Comparison of ENCODE assay signal across 9 cellular contexts in the genomic region with DNA sequence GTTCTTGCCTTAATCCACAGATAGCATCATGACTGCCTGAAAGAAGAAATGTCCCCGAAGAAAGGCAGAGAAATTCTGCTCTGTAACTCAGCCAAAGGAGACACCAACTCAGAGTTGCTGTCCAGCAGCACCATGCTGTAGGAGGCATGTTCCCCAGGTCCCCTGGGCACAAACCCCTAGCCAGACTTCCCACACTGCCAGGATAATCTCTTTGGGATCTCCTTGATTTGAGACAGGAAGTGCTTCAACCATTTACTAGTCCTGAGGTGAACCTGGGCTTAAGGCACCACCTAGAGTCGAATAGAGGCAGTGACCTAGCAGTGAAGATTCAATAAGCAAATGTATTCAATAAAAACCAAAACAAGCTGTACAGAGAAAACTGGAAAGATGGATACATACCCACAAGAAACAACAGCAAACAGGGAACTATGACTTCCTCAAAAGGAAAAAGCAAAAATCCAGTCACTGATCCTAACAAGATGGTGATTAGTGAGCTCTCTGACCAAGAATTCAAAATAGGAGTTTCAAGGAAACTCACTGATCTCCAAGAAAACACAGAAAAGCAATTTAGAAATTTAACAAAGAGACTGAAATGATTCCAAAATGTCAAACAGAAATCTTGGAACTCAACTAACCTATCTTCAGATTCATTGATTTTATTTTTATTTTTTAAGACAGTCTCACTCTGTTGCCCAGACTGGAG. TPM values are rescaled to one million over a fixed set of nuclear protein-coding genes. Genes with fewer than 3 reads are reported as not detected.
DNase-seq lines count a peak whose midpoint lies in the region; ATAC-seq, FAIRE-seq and TF ChIP-seq lines count a peak whose summit lies in the region.
"Had no signal": no experiment of that assay in that cellular context is flagged by ENCODE, and none has a peak within 500 bp of the region (broad histone marks: within the 10 kb centered on the region; RNA-seq: fewer than 3 reads in every experiment).

No MANE protein-coding gene starts in this region.

- FAIRE-seq in D721Med (lab: Jason Lieb, UNC): peak; percentile 74

- POLR2A ChIA-PET in activated naive CD8-positive, alpha-beta T cell treated with anti-CD3 and anti-CD28 coated beads, Interleukin-2, amount 10 ng/mL, durations not matched to agents 7 days and 5 days (lab: Charles Lee): interaction anchor here (0.9 kb wide), 1 partner anchor 51 kb away, joined by 5 read pairs; no protein-coding TSS in a partner anchor

- H3K27ac ChIP-seq in HL-60 (replicated peaks) (no peak overlapping the region), Peyer's patch (peak overlapping the region in 1 of 4 donors; percentile 10), lung (ENCODE audit: low read depth in 1 of 2, low read length in 1 of 2) (no peak overlapping the region)

- 39 to 45% methylated on average over 2 of the region's 2 CpGs for WGBS in lung, 2 donors

- no peak for TF ChIP-seq POLR2A in Peyer's patch (IDR thresholded peaks at IDR 0.05)

- H3K27me3 Mint-ChIP-seq in activated naive CD8-positive, alpha-beta T cell treated with anti-CD3 and anti-CD28 coated beads, Interleukin-2, amount 10 ng/mL, durations not matched to agents 7 days and 5 days: peaks cover 8% of the 10 kb centered on the region

- TF ChIP-seq CTCF in D721Med (IDR thresholded peaks at IDR 0.05; ENCODE audit: insufficient read depth, missing control alignments) (peak; percentile 64), HL-60 (IDR thresholded peaks at IDR 0.05; ENCODE audit: insufficient read depth, low read length) (peak; percentile 18), Peyer's patch (IDR thresholded peaks at IDR 0.05) (peak; percentile 7 to 59 (median 44)), lung (IDR thresholded peaks at IDR 0.05; ENCODE audit: control extremely low read depth, extremely low read depth) (peak; percentile 15)

- H3K4me3 ChIP-seq in HL-60 (replicated peaks; ENCODE audit: insufficient read depth, low read length) (no peak overlapping the region), Peyer's patch (no peak overlapping the region), lung (no peak overlapping the region)

- no peak overlapping the region for H3K4me3 Mint-ChIP-seq in activated naive CD8-positive, alpha-beta T cell treated with anti-CD3 and anti-CD28 coated beads, Interleukin-2, amount 10 ng/mL, durations not matched to agents 7 days and 5 days

- no peaks in the 10 kb centered on the region for H3K9me3 Mint-ChIP-seq in activated naive CD8-positive, alpha-beta T cell treated with anti-CD3 and anti-CD28 coated beads, Interleukin-2, amount 10 ng/mL, durations not matched to agents 7 days and 5 days

- no peaks in the 10 kb centered on the region for H3K4me1 ChIP-seq in Peyer's patch
- no peaks in the 10 kb centered on the region for H3K4me1 ChIP-seq in lung (ENCODE audit: control insufficient read depth in 2 of 2, insufficient read depth in 2 of 2, low read length in 2 of 2)

- peaks cover 4% of the 10 kb centered on the region for H3K27me3 ChIP-seq in HL-60 (ENCODE audit: insufficient read depth, poor library complexity, severe bottlenecking)
- H3K27me3 ChIP-seq in Peyer's patch: no peaks in the 10 kb centered on the region
- H3K27me3 ChIP-seq in lung (ENCODE audit: control insufficient read depth, insufficient read depth): peaks cover 4% of the 10 kb centered on the region

- no peaks in the 10 kb centered on the region for H3K36me3 Mint-ChIP-seq in activated naive CD8-positive, alpha-beta T cell treated with anti-CD3 and anti-CD28 coated beads, Interleukin-2, amount 10 ng/mL, durations not matched to agents 7 days and 5 days

- H3K36me3 ChIP-seq in Peyer's patch: no peaks in the 10 kb centered on the region
- H3K36me3 ChIP-seq in lung (ENCODE audit: control insufficient read depth in 2 of 2, insufficient read depth in 2 of 2, low read length in 2 of 2): no peaks in the 10 kb centered on the region

- ATAC-seq in activated naive CD8-positive, alpha-beta T cell treated with anti-CD3 and anti-CD28 coated beads, Interleukin-2, amount 10 ng/mL, durations not matched to agents 7 days and 5 days (ENCODE audit: low read depth): peak; percentile 79
- no peak for ATAC-seq in lung (ENCODE audit: insufficient read depth, low FRiP score)
- ATAC-seq in HG02852 (IDR thresholded peaks at IDR 0.05; ENCODE audit: unreplicated experiment): no peak
- no peak for ATAC-seq in HG02885 (IDR thresholded peaks at IDR 0.05; ENCODE audit: poor library complexity, unreplicated experiment)

- DNase-seq in D721Med (ENCODE audit: insufficient read length, low spot score): no peak
- peak in 1 of 2 experiments; percentile 41 for DNase-seq in HL-60 (ENCODE audit: low read depth in 1 of 2, low spot score in 1 of 2)
- no peak for DNase-seq in Peyer's patch
- DNase-seq in activated naive CD8-positive, alpha-beta T cell treated with anti-CD3 and anti-CD28 coated beads, Interleukin-2, amount 10 ng/mL, durations not matched to agents 7 days and 5 days: no peak
- DNase-seq in lung (ENCODE audit: low spot score): no peak
- DNase-seq in hepatic stellate cell (ENCODE audit: low spot score): no peak

- peaks cover 19% of the 10 kb centered on the region for H3K4me1 Mint-ChIP-seq in activated naive CD8-positive, alpha-beta T cell treated with anti-CD3 and anti-CD28 coated beads, Interleukin-2, amount 10 ng/mL, durations not matched to agents 7 days and 5 days

- H3K9me3 ChIP-seq in Peyer's patch: no peaks in the 10 kb centered on the region
- H3K9me3 ChIP-seq in lung (ENCODE audit: control insufficient read depth in 2 of 2, insufficient read depth in 1 of 2, low read length in 1 of 2): peaks cover 0 to 1% of the 10 kb centered on the region in 2 donors

- no peak overlapping the region for H3K27ac Mint-ChIP-seq in activated naive CD8-positive, alpha-beta T cell treated with anti-CD3 and anti-CD28 coated beads, Interleukin-2, amount 10 ng/mL, durations not matched to agents 7 days and 5 days

RNA-seq across cellular contexts. Expression of a gene that starts 5.7 kb away (rescaled TPM):
- total RNA-seq in Peyer's patch: not detected
- total RNA-seq in activated naive CD8-positive, alpha-beta T cell treated with anti-CD3 and anti-CD28 coated beads, Interleukin-2, amount 10 ng/mL, durations not matched to agents 7 days and 5 days: not detected
- total RNA-seq in lung: not detected
- not detected for polyA plus RNA-seq in lung
- total RNA-seq: pulmonary artery endothelial cell had no signal

RNA-seq across cellular contexts. Expression of a gene that starts 20.0 kb away (rescaled TPM):
- total RNA-seq in Peyer's patch (not detected), lung (under 1 TPM in 1 of 2 donors, not detected in 1; 0.14 TPM)
- not detected for total RNA-seq in activated naive CD8-positive, alpha-beta T cell treated with anti-CD3 and anti-CD28 coated beads, Interleukin-2, amount 10 ng/mL, durations not matched to agents 7 days and 5 days
- under 1 TPM in 1 of 2 donors, not detected in 1; 0.96 TPM for polyA plus RNA-seq in lung
- total RNA-seq: pulmonary artery endothelial cell had no signal

RNA-seq across cellular contexts. Expression of a gene that starts 24.3 kb away (rescaled TPM):
- total RNA-seq in Peyer's patch (not detected), lung (under 1 TPM in 1 of 2 donors, not detected in 1; 0.09 TPM)
- total RNA-seq in activated naive CD8-positive, alpha-beta T cell treated with anti-CD3 and anti-CD28 coated beads, Interleukin-2, amount 10 ng/mL, durations not matched to agents 7 days and 5 days: under 1 TPM; 0.65 to 0.72 TPM
- under 1 TPM in 1 of 2 donors, not detected in 1; 0.01 TPM for polyA plus RNA-seq in lung
- total RNA-seq: pulmonary artery endothelial cell had no signal

RNA-seq across cellular contexts. Expression of a gene that starts 46.5 kb away (rescaled TPM):
- total RNA-seq in Peyer's patch (10 to 100 TPM in 3 of 4 donors, 1 to 10 TPM in 1; 6.7 to 20.9 (median 14.8) TPM), lung (10 to 100 TPM; 23.0 to 25.0 TPM)
- total RNA-seq in activated naive CD8-positive, alpha-beta T cell treated with anti-CD3 and anti-CD28 coated beads, Interleukin-2, amount 10 ng/mL, durations not matched to agents 7 days and 5 days: 10 to 100 TPM; 23.0 to 26.5 TPM
- 10 to 100 TPM in 1 of 2 donors, 1 to 10 TPM in 1; 8.8 to 12.0 TPM for polyA plus RNA-seq in lung
